Comparison of ENCODE assay signal across 24 cellular contexts in the genomic region with DNA sequence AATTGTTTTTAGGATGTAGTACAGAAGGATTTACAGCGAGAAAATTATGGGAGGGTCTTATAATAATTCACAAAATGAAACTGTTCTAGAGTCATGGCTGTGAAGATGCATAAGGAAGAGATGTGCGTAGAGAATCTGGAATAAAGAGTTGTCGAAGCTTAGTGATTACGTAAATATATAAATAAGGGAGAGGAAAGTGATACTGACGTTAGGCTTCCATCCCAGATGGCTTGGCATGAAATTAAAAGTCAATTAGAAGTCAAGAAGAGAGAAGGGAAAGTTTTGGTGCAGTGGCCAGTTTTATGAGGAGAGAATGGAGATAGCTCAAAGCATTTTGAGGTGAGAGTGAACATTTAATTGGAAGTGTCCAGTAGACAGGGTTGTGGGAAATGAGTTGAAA.
"Had no signal": no experiment of that assay in that cellular context is flagged by ENCODE, and none has a peak within 500 bp of the region (broad histone marks: within the 10 kb centered on the region; RNA-seq: fewer than 3 reads in every experiment).

No MANE protein-coding gene starts in this region.

- H3K27ac ChIP-seq: breast epithelium, coronary artery, epithelial cell of prostate, left lung, neutrophil, ovary, right lobe of liver, tibial nerve had no signal

- ATAC-seq: left lung; right lobe of liver; stimulated activated naive CD8-positive, alpha-beta T cell treated with anti-CD3 and anti-CD28 coated beads, Interleukin-15, amount 100 ng/mL, for 72 hours had no signal

- H3K36me3 ChIP-seq: breast epithelium, ovary, right lobe of liver had no signal

- H3K27me3 ChIP-seq: breast epithelium, left lung, neutrophil, ovary, right lobe of liver, tibial nerve had no signal

- H3K4me3 ChIP-seq: breast epithelium, coronary artery, left lung, ovary, right lobe of liver, tibial nerve had no signal

- H3K9me3 Mint-ChIP-seq: endodermal cell; natural killer cell treated with Interleukin-12 subunit alpha and Interleukin-12 subunit beta and Interleukin-15 and Interleukin-18, amount 100 ng/mL, for 72 hours; stimulated activated effector memory CD8-positive, alpha-beta T cell treated with anti-CD3 and anti-CD28 coated beads, Interleukin-12 subunit alpha, Interleukin-12 subunit beta, amount 100 ng/mL, for 72 hours had no signal

- H3K27ac Mint-ChIP-seq: endodermal cell; stimulated activated naive CD8-positive, alpha-beta T cell treated with anti-CD3 and anti-CD28 coated beads, Interleukin-15, amount 100 ng/mL, for 72 hours had no signal

- H3K4me3 Mint-ChIP-seq: endodermal cell; mesothelial cell of epicardium; stimulated activated effector memory CD8-positive, alpha-beta T cell treated with anti-CD3 and anti-CD28 coated beads, Interleukin-12 subunit alpha, Interleukin-12 subunit beta, amount 100 ng/mL, for 72 hours; stimulated activated naive CD8-positive, alpha-beta T cell treated with anti-CD3 and anti-CD28 coated beads, Interleukin-15, amount 100 ng/mL, for 72 hours had no signal

- H3K27me3 Mint-ChIP-seq: natural killer cell treated with Interleukin-12 subunit alpha and Interleukin-12 subunit beta and Interleukin-15 and Interleukin-18, amount 100 ng/mL, for 72 hours; stimulated activated naive CD8-positive, alpha-beta T cell treated with anti-CD3 and anti-CD28 coated beads, Interleukin-15, amount 100 ng/mL, for 72 hours had no signal

- H3K4me1 ChIP-seq: breast epithelium had no signal

- DNase-seq: activated CD4-positive, alpha-beta T cell treated with anti-CD3 and anti-CD28 coated beads for 1 hour; activated CD4-positive, alpha-beta T cell treated with anti-CD3 and anti-CD28 coated beads, Interleukin-2, amount 50 U/mL, for 1 hour; activated CD8-positive, alpha-beta memory T cell treated with anti-CD3 and anti-CD28 coated beads for 24 hours; activated CD8-positive, alpha-beta memory T cell treated with anti-CD3 and anti-CD28 coated beads, Interleukin-2, amount 50 U/mL, for 4 hours; activated gamma-delta T cell; cerebellar nuclear complex; endodermal cell; left lung; mammary epithelial cell; ovary; right lobe of liver; small intestine; stimulated activated CD4-positive, alpha-beta T cell treated with anti-CD3 and anti-CD28 coated beads, Interleukin-2, amount 100 ng/mL, for 24 hours; stimulated activated naive CD8-positive, alpha-beta T cell treated with anti-CD3 and anti-CD28 coated beads, Interleukin-15, amount 100 ng/mL, for 72 hours; T-helper 1 cell; T-helper 9 cell had no signal

- H3K4me1 Mint-ChIP-seq: mesothelial cell of epicardium had no signal

- H3K9me3 ChIP-seq: breast epithelium, left lung, neutrophil, ovary, right lobe of liver, tibial nerve had no signal
